In genomic region chr20:44583179-44583578, GRCh38 we compare ENCODE assay signal across 14 cellular contexts. TPM values are rescaled to one million over a fixed set of nuclear protein-coding genes. Genes with fewer than 3 reads are reported as not detected.
DNase-seq lines count a peak whose midpoint lies in the region; ATAC-seq and TF ChIP-seq lines count a peak whose summit lies in the region.
"Had no signal": no experiment of that assay in that cellular context is flagged by ENCODE, and none has a peak within 500 bp of the region (broad histone marks: within the 10 kb centered on the region; RNA-seq: fewer than 3 reads in every experiment).

No MANE protein-coding gene starts in this region.

- H3K4me1 ChIP-seq in IMR-90 (ENCODE audit: control insufficient read depth, insufficient read depth, low read length) = peaks cover 28% of the 10 kb centered on the region
- H3K4me1 ChIP-seq in mesodermal cell (ENCODE audit: control insufficient read depth, insufficient read depth, low read length, poor library complexity, severe bottlenecking) = peaks cover 43% of the 10 kb centered on the region
- peaks cover 6% of the 10 kb centered on the region for H3K4me1 ChIP-seq in testis
- peaks cover 17 to 23% of the 10 kb centered on the region in 2 donors for H3K4me1 ChIP-seq in neuronal stem cell (ENCODE audit: control insufficient read depth in 2 of 2, insufficient read depth in 1 of 2, low read depth in 1 of 2, low read length in 2 of 2)

- H4K8ac ChIP-seq in IMR-90 (ENCODE audit: low read depth in 2 of 2, low read length in 2 of 2) (peak overlapping the region in 1 of 2 experiments; percentile 25; a peak in 3 of 4 replicates), neuronal stem cell (ENCODE audit: low read depth, low read length) (no peak overlapping the region)

- H2AK9ac ChIP-seq in IMR-90 (replicated peaks; ENCODE audit: low read depth, low read length, poor library complexity) = peak overlapping the region; percentile 21

- H3K4me3 ChIP-seq in IMR-90 (ENCODE audit: insufficient read depth, low read depth, low read length) = peak overlapping the region; percentile 50
- peak overlapping the region; percentile 50 to 65 for H3K4me3 ChIP-seq in cardiac fibroblast (replicated peaks in 1 of 2; ENCODE audit: low read depth in 2 of 2, low read length in 2 of 2)
- H3K4me3 ChIP-seq in mesodermal cell (ENCODE audit: extremely low read depth, insufficient read depth, low read length, poor library complexity, severe bottlenecking) = peak overlapping the region; percentile 27
- H3K4me3 ChIP-seq in testis = peak overlapping the region in 1 of 2 donors; percentile 0
- H3K4me3 ChIP-seq in neuronal stem cell (ENCODE audit: low read length in 2 of 2) = no peak overlapping the region

- H2BK120ac ChIP-seq in IMR-90 (ENCODE audit: low read depth, low read length) (peak overlapping the region; percentile 77), neuronal stem cell (ENCODE audit: low read depth, low read length) (no peak overlapping the region)

- H3K9me3 ChIP-seq in IMR-90 (ENCODE audit: control insufficient read depth, insufficient read depth, low read length) (no peaks in the 10 kb centered on the region), mesodermal cell (ENCODE audit: control insufficient read depth, low read length) (no peaks in the 10 kb centered on the region), testis (no peaks in the 10 kb centered on the region), neuronal stem cell (replicated peaks in 1 of 2; ENCODE audit: control insufficient read depth in 2 of 2, insufficient read depth in 1 of 2, low read depth in 1 of 2, low read length in 2 of 2) (no peaks in the 10 kb centered on the region)
- H3K9me3 ChIP-seq: neutrophil had no signal

- no peak for TF ChIP-seq CTCF in IMR-90 (conservative IDR thresholded peaks at IDR 0.05; ENCODE audit: low read depth, low read length)
- TF ChIP-seq CTCF in cardiac fibroblast (IDR thresholded peaks at IDR 0.05; ENCODE audit: low read depth, low read length) = no peak
- TF ChIP-seq CTCF in testis (IDR thresholded peaks at IDR 0.05) = no peak
- no peak for TF ChIP-seq CTCF in RWPE1 (conservative IDR thresholded peaks at IDR 0.05; ENCODE audit: low read depth)

- peak overlapping the region; percentile 80; the same call in 1 of the 2 replicates for H3K27ac ChIP-seq in IMR-90 (ENCODE audit: insufficient read depth, low read length)
- H3K27ac ChIP-seq in mesodermal cell (ENCODE audit: low read depth, low read length, severe bottlenecking) = peak overlapping the region; percentile 81
- peak overlapping the region; percentile 29 to 72 for H3K27ac ChIP-seq in testis
- no peak overlapping the region for H3K27ac ChIP-seq in RWPE1
- no peak overlapping the region for H3K27ac ChIP-seq in neuronal stem cell (replicated peaks; ENCODE audit: low read length)
- H3K27ac ChIP-seq: neutrophil had no signal

- WGBS in IMR-90 (ENCODE audit: extremely low coverage in 2 of 2, insufficient read length in 1 of 2), 2 experiments = no CpG with 5 or more reads among the region's 1 CpG
- 100% methylated on average over 1 of the region's 1 CpG for WGBS in mesodermal cell (ENCODE audit: insufficient coverage in 2 of 2), 2 experiments
- WGBS in testis, 2 donors = 50 to 53% methylated on average over 1 of the region's 1 CpG
- WGBS in neuronal stem cell (ENCODE audit: extremely low coverage in 2 of 2, insufficient read length in 2 of 2, insufficient replicate concordance in 1 of 2), 2 donors = no CpG with 5 or more reads among the region's 1 CpG

- H3K9me1 ChIP-seq in IMR-90 (ENCODE audit: insufficient read depth, low read length) = peaks cover 28% of the 10 kb centered on the region

- DNase-seq in IMR-90 (peak; percentile 37), cardiac fibroblast (ENCODE audit: low read depth in 2 of 2) (no peak), testis (no peak), Ammon's horn (ENCODE audit: low spot score) (no peak), RWPE1 (ENCODE audit: low spot score) (no peak), neuronal stem cell (ENCODE audit: low spot score) (no peak)
- DNase-seq in stimulated activated CD4-positive, alpha-beta T cell treated with anti-CD3 and anti-CD28 coated beads, Interleukin-12 subunit alpha, Interleukin-12 subunit beta, amount 100 ng/mL, for 4 hours = no peak
- DNase-seq: activated CD8-positive, alpha-beta T cell treated with anti-CD3 and anti-CD28 coated beads, Interleukin-2, amount 10 ng/mL, durations not matched to agents 7 days and 5 days; DMS79; head of caudate nucleus; NCI-H2107; SHP77 treated with DMSO at 0.1 percent for 48 hours had no signal

- in situ Hi-C loops in IMR-90 (cut with MboI; ENCODE audit: low sequenced_read_pairs) = no loop called here

- POLR2A ChIA-PET in IMR-90 (lab: Charles Lee; ENCODE audit: unreplicated experiment) (interaction anchor here (0.7 to 1.0 kb wide), 2 partner anchors 10 to 19 kb away, joined by 3 read pairs; no protein-coding TSS in a partner anchor), RWPE1 (lab: Yijun Ruan, JAX; ENCODE audit: low non-redundant PET) (no interaction called here)

- CTCF ChIA-PET in IMR-90 (lab: Yijun Ruan, JAX) (interaction anchor here (0.9 to 1.2 kb wide), 3 partner anchors 15 to 61 kb away, joined by 3 read pairs; no protein-coding TSS in a partner anchor), RWPE1 (lab: Yijun Ruan, JAX) (interaction anchor here (0.7 kb wide), 1 partner anchor 20 kb away, joined by 3 read pairs; no protein-coding TSS in a partner anchor)

- peak; percentile 19 for ATAC-seq in IMR-90 (ENCODE audit: low read depth)
- ATAC-seq: activated CD8-positive, alpha-beta T cell treated with anti-CD3 and anti-CD28 coated beads, Interleukin-2, amount 10 ng/mL, durations not matched to agents 7 days and 5 days had no signal

- H3K23ac ChIP-seq in IMR-90 (ENCODE audit: low read depth, low read length) (peak overlapping the region; percentile 70), neuronal stem cell (ENCODE audit: low read depth, low read length, poor library complexity) (no peak overlapping the region)

- H3K27me3 ChIP-seq in IMR-90 (ENCODE audit: control insufficient read depth, insufficient read depth, low read length) (no peaks in the 10 kb centered on the region), testis (no peaks in the 10 kb centered on the region), neuronal stem cell (ENCODE audit: control insufficient read depth in 3 of 3, insufficient read depth in 3 of 3, low read depth in 1 of 3, low read length in 3 of 3) (no peaks in the 10 kb centered on the region)
- H3K27me3 ChIP-seq: neutrophil had no signal

- H2AFZ ChIP-seq in IMR-90 (replicated peaks; ENCODE audit: low read length, poor library complexity) = no peak overlapping the region
- no peak overlapping the region for H2AFZ ChIP-seq in neuronal stem cell (ENCODE audit: low read length)

- H4K91ac ChIP-seq in IMR-90 (ENCODE audit: insufficient read depth, low read depth, low read length) (peak overlapping the region; percentile 26; the same call in 1 of the 2 replicates), neuronal stem cell (ENCODE audit: low read depth, low read length, poor library complexity) (no peak overlapping the region)

- H3K9ac ChIP-seq in IMR-90 (ENCODE audit: low read depth, low read length) (peak overlapping the region; percentile 82), neuronal stem cell (ENCODE audit: low read depth, low read length, poor library complexity) (no peak overlapping the region)

- H3K14ac ChIP-seq in IMR-90 (replicated peaks; ENCODE audit: low read depth, low read length) = peak overlapping the region; percentile 48
- no peak overlapping the region for H3K14ac ChIP-seq in neuronal stem cell (ENCODE audit: low read length)

- H3K4me2 ChIP-seq in IMR-90 (ENCODE audit: low read depth, low read length) (peak overlapping the region; percentile 79), neuronal stem cell (ENCODE audit: insufficient read depth, low read length, poor library complexity, severe bottlenecking) (no peak overlapping the region)

- TF ChIP-seq RAD21 in IMR-90 (IDR thresholded peaks at IDR 0.05; ENCODE audit: low read length) = no peak

- H3K4ac ChIP-seq in IMR-90 (ENCODE audit: low read depth, low read length) (peak overlapping the region; percentile 64), neuronal stem cell (ENCODE audit: low read length) (no peak overlapping the region)

- H4K20me1 ChIP-seq in IMR-90 (ENCODE audit: insufficient read depth, low read length) = peaks cover 3% of the 10 kb centered on the region; the same call in 1 of the 2 replicates

- H3K79me1 ChIP-seq in IMR-90 (ENCODE audit: low read depth in 1 of 2, low read length in 2 of 2) = peaks cover 16 to 66% of the 10 kb centered on the region in 2 experiments; a peak in 3 of 4 replicates
- H3K79me1 ChIP-seq in neuronal stem cell (ENCODE audit: low read depth, low read length) = no peaks in the 10 kb centered on the region

- TF ChIP-seq POLR2A in IMR-90 (IDR thresholded peaks at IDR 0.05; ENCODE audit: low read depth, low read length) (no peak), testis (IDR thresholded peaks at IDR 0.05) (no peak)

- no peak overlapping the region for H2BK12ac ChIP-seq in neuronal stem cell (ENCODE audit: low read length)

- peak overlapping the region; percentile 18 for H3K56ac ChIP-seq in IMR-90 (ENCODE audit: extremely low read depth, insufficient read depth, low read length)

- no TSS peak for BruUV-seq in IMR-90 (replicated peaks; lab: Mats Ljungman, UMichigan)

- peak overlapping the region; percentile 38; the same call in 1 of the 2 replicates for H2AK5ac ChIP-seq in IMR-90 (ENCODE audit: low read depth, low read length)
- H2AK5ac ChIP-seq in neuronal stem cell (ENCODE audit: low read depth, low read length) = no peak overlapping the region

- dilution Hi-C loops in IMR-90 (cut with HindIII; ENCODE audit: low sequenced_read_pairs, unreplicated experiment) = no loop called here

- H3K18ac ChIP-seq in IMR-90 (ENCODE audit: low read depth, low read length) (peak overlapping the region; percentile 96), neuronal stem cell (ENCODE audit: low read length) (no peak overlapping the region)

- H2BK15ac ChIP-seq in IMR-90 (ENCODE audit: low read depth, low read length) (peak overlapping the region; percentile 38; the same call in 1 of the 3 replicates), neuronal stem cell (ENCODE audit: low read length) (no peak overlapping the region)

- H2BK20ac ChIP-seq in IMR-90 (ENCODE audit: low read depth, low read length) = peak overlapping the region; percentile 53; the same call in 1 of the 2 replicates

- H2BK5ac ChIP-seq in IMR-90 (ENCODE audit: low read depth, low read length, poor library complexity, severe bottlenecking) (peak overlapping the region; percentile 53), neuronal stem cell (ENCODE audit: low read length) (no peak overlapping the region)

- H3K36me3 ChIP-seq in IMR-90 (ENCODE audit: control insufficient read depth, insufficient read depth, low read length) (no peaks in the 10 kb centered on the region), mesodermal cell (ENCODE audit: control insufficient read depth, insufficient read depth, low read length) (peaks cover 12% of the 10 kb centered on the region), testis (ENCODE audit: low read depth, missing control alignments) (no peaks in the 10 kb centered on the region), neuronal stem cell (replicated peaks in 1 of 2; ENCODE audit: control insufficient read depth in 2 of 2, insufficient read depth in 2 of 2, low read length in 2 of 2) (peaks cover 0 to 2% of the 10 kb centered on the region in 2 donors)
- H3K36me3 ChIP-seq: neutrophil had no signal

- peak overlapping the region; percentile 94 for H4K5ac ChIP-seq in IMR-90 (ENCODE audit: low read depth, low read length)

- intact Hi-C loops in IMR-90 (cut with micrococcal nuclease) (no loop called here), testis (cut with DNase I; ENCODE audit: low total_unique reads) (no loop called here)

RNA-seq across cellular contexts. Expression of gene PKIG, which starts 0.8 kb away (rescaled TPM):
- total RNA-seq in IMR-90 (2012; rRNA removed) = 69.4 and 78.3 TPM in 2 replicates
- polyA plus RNA-seq in IMR-90 (2012; rRNA removed) = 89.6 and 91.2 TPM in 2 replicates
- 107 and 152 TPM in 2 replicates for polyA plus RNA-seq in IMR-90 (2012; cell fraction: cytosol; rRNA removed)
- 30.7 and 43.9 TPM in 2 replicates for polyA plus RNA-seq in IMR-90 (2012; cell fraction: nucleus; rRNA removed; ENCODE audit: low replicate concordance)
- polyA plus RNA-seq in mesodermal cell (2013, experiment 1 of 2) = 131 TPM
- polyA plus RNA-seq in mesodermal cell (2013, experiment 2 of 2) = 125 TPM
- total RNA-seq in testis = 10 to 100 TPM; 66.6 to 70.4 TPM
- 180 TPM for polyA plus RNA-seq in testis (ENCODE audit: insufficient read depth, low read depth, low replicate concordance)
- 77.0 TPM for polyA plus RNA-seq in neuronal stem cell (2013, experiment 1 of 2)
- polyA plus RNA-seq in neuronal stem cell (2013, experiment 2 of 2) = 79.1 TPM

Comparison
In these comparisons a context has a peak if more than half of its experiments do, and no peak if none do; other contexts are left out.
1. H3K27ac ChIP-seq: peak in IMR-90 (single experiment), mesodermal cell (single experiment) and testis (2 of 2); none in RWPE1 (single experiment) and neuronal stem cell (single experiment).
2. H3K4me3 ChIP-seq: peak in IMR-90 (single experiment), cardiac fibroblast (2 of 2) and mesodermal cell (single experiment); none in neuronal stem cell (0 of 2).